29 cellular contexts compared by ENCODE assay signal in genomic region chr10:29920408-29921070, GRCh38.
DNase-seq lines count a peak whose midpoint lies in the region; ATAC-seq and TF ChIP-seq lines count a peak whose summit lies in the region.
"Had no signal": no experiment of that assay in that cellular context is flagged by ENCODE, and none has a peak within 500 bp of the region (broad histone marks: within the 10 kb centered on the region; RNA-seq: fewer than 3 reads in every experiment).

No MANE protein-coding gene starts in this region.

- ATAC-seq in DND-41 (ENCODE audit: insufficient read depth, low read depth) (peak; percentile 24; the same call in 1 of the 3 replicates), HG03442 (IDR thresholded peaks at IDR 0.05; ENCODE audit: unreplicated experiment) (no peak)
- ATAC-seq: activated T-cell treated with anti-CD3 and anti-CD28 coated beads, Interleukin-2, amount 50 U/mL, for 72 hours; HCT116; naive thymus-derived CD8-positive, alpha-beta T cell had no signal

- H3K9me3 ChIP-seq in DND-41 (ENCODE audit: insufficient read depth, low read length, severe bottlenecking) (no peaks in the 10 kb centered on the region), ascending aorta (no peaks in the 10 kb centered on the region), testis (no peaks in the 10 kb centered on the region), adrenal gland (replicated peaks in 1 of 3) (no peaks in the 10 kb centered on the region)
- H3K9me3 ChIP-seq: heart left ventricle, suprapubic skin, uterus had no signal

- H4K20me1 ChIP-seq in DND-41 (ENCODE audit: insufficient read depth, low read length) = no peaks in the 10 kb centered on the region

- 53 to 61% methylated on average over 9 of the region's 9 CpGs for WGBS in testis, 2 donors
- 80 to 86% (median 82%) methylated on average over 9 of the region's 9 CpGs for WGBS in adrenal gland, 4 donors

- 0 out of 2 replicates have a peak overlapping the region, but pooled peaks have one; percentile 47 for H2AFZ ChIP-seq in DND-41 (ENCODE audit: low read depth, low read length)

- H3K4me1 ChIP-seq in DND-41 (ENCODE audit: insufficient read depth, low read length) = peaks cover 11% of the 10 kb centered on the region
- H3K4me1 ChIP-seq in ascending aorta = peaks cover 0 to 20% of the 10 kb centered on the region in 2 donors
- H3K4me1 ChIP-seq in testis = peaks cover 18% of the 10 kb centered on the region
- no peaks in the 10 kb centered on the region for H3K4me1 ChIP-seq in adrenal gland (replicated peaks in 1 of 2)
- H3K4me1 ChIP-seq: uterus had no signal

- H3K9ac ChIP-seq in DND-41 (ENCODE audit: low read depth, low read length) = no peak overlapping the region

- H3K4me3 ChIP-seq in DND-41 (ENCODE audit: low read depth in 1 of 2, low read length in 2 of 2) = no peak overlapping the region
- H3K4me3 ChIP-seq in ascending aorta = peak overlapping the region in 1 of 2 donors; percentile 44
- no peak overlapping the region for H3K4me3 ChIP-seq in testis
- H3K4me3 ChIP-seq in adrenal gland = no peak overlapping the region
- H3K4me3 ChIP-seq: heart left ventricle, smooth muscle cell, suprapubic skin, uterus had no signal

- H3K27me3 ChIP-seq in DND-41 (ENCODE audit: insufficient read depth, low read length, poor library complexity) (no peaks in the 10 kb centered on the region), ascending aorta (no peaks in the 10 kb centered on the region), testis (no peaks in the 10 kb centered on the region), adrenal gland (no peaks in the 10 kb centered on the region)
- H3K27me3 ChIP-seq: heart left ventricle, suprapubic skin, uterus had no signal

- no peaks in the 10 kb centered on the region for H3K36me3 Mint-ChIP-seq in mesothelial cell of epicardium
- H3K36me3 Mint-ChIP-seq: naive thymus-derived CD8-positive, alpha-beta T cell had no signal

- no peaks in the 10 kb centered on the region for H3K79me2 ChIP-seq in DND-41 (ENCODE audit: insufficient read depth, low read length)

- no peaks in the 10 kb centered on the region for H3K36me3 ChIP-seq in DND-41 (ENCODE audit: insufficient read depth, low read length)
- H3K36me3 ChIP-seq in ascending aorta = no peaks in the 10 kb centered on the region
- no peaks in the 10 kb centered on the region for H3K36me3 ChIP-seq in testis (ENCODE audit: low read depth, missing control alignments)
- no peaks in the 10 kb centered on the region for H3K36me3 ChIP-seq in adrenal gland (replicated peaks in 1 of 2)
- H3K36me3 ChIP-seq: heart left ventricle, suprapubic skin, uterus had no signal

- DNase-seq in DND-41 (no peak), ascending aorta (ENCODE audit: low spot score in 2 of 2) (no peak), mesothelial cell of epicardium (ENCODE audit: low spot score in 2 of 2, unreplicated experiment in 2 of 2) (no peak), testis (no peak), adrenal gland (no peak), OCI-M1 (lab: John Stamatoyannopoulos, UW) (no peak)
- DNase-seq: ACHN; activated CD4-positive, alpha-beta T cell treated with anti-CD3 and anti-CD28 coated beads, Interleukin-2, amount 50 U/mL, for 4 hours; activated T-cell treated with anti-CD3 and anti-CD28 coated beads, Interleukin-2, amount 50 U/mL, for 72 hours; C1 segment of cervical spinal cord; COR-L47; DMS79; endodermal cell; foreskin melanocyte; GF-D8; islet precursor cell; left ventricle myocardium superior; naive thymus-derived CD8-positive, alpha-beta T cell; NCI-H146; stimulated activated naive CD4-positive, alpha-beta T cell treated with Interleukin-2 at 50 U/mL for 16 hours; T-helper 2 cell; uterus had no signal

- intact Hi-C loops in ascending aorta (cut with DNase I) (no loop called here), testis (cut with DNase I; ENCODE audit: low total_unique reads) (no loop called here), adrenal gland (cut with DNase I) (no loop called here)

- peaks cover 36% of the 10 kb centered on the region for H3K4me1 Mint-ChIP-seq in mesothelial cell of epicardium
- H3K4me1 Mint-ChIP-seq: central memory CD8-positive, alpha-beta T cell had no signal

- TF ChIP-seq CTCF in DND-41 (IDR thresholded peaks at IDR 0.05; ENCODE audit: borderline replicate concordance, extremely low read depth, low read length, poor library complexity, severe bottlenecking) (no peak), ascending aorta (IDR thresholded peaks at IDR 0.05) (no peak), mesothelial cell of epicardium (IDR thresholded peaks at IDR 0.05; ENCODE audit: unreplicated experiment) (no peak), testis (IDR thresholded peaks at IDR 0.05) (no peak), adrenal gland (IDR thresholded peaks at IDR 0.05) (no peak)

- peak overlapping the region; percentile 36 for H3K27ac Mint-ChIP-seq in mesothelial cell of epicardium
- H3K27ac Mint-ChIP-seq: activated T-cell treated with anti-CD3 and anti-CD28 coated beads, Interleukin-2, amount 50 U/mL, for 72 hours; dendritic cell treated with granulocyte-macrophage colony-stimulating factor and Interleukin-4, amounts not matched to agents 40 ng/mL and 50 ng/mL, for 4 days; endodermal cell; naive thymus-derived CD8-positive, alpha-beta T cell had no signal

- TF ChIP-seq POLR2A in testis (IDR thresholded peaks at IDR 0.05) = no peak
- no peak for TF ChIP-seq POLR2A in adrenal gland (IDR thresholded peaks at IDR 0.05)

- H3K27ac ChIP-seq in DND-41 (ENCODE audit: low read length) = no peak overlapping the region
- peak overlapping the region; percentile 42 to 60 for H3K27ac ChIP-seq in ascending aorta
- peak overlapping the region; percentile 44 to 55 for H3K27ac ChIP-seq in testis
- H3K27ac ChIP-seq in adrenal gland = no peak overlapping the region
- H3K27ac ChIP-seq: heart left ventricle, suprapubic skin, uterus had no signal

- no peak overlapping the region for H3K4me3 Mint-ChIP-seq in mesothelial cell of epicardium
- H3K4me3 Mint-ChIP-seq: activated T-cell treated with anti-CD3 and anti-CD28 coated beads, Interleukin-2, amount 50 U/mL, for 72 hours; central memory CD8-positive, alpha-beta T cell; dendritic cell treated with granulocyte-macrophage colony-stimulating factor and Interleukin-4, amounts not matched to agents 40 ng/mL and 50 ng/mL, for 4 days; endodermal cell; naive thymus-derived CD8-positive, alpha-beta T cell had no signal

- no peak overlapping the region for H3K4me2 ChIP-seq in DND-41 (ENCODE audit: insufficient read depth, low read length)
- H3K4me2 ChIP-seq: smooth muscle cell had no signal

- H3K27me3 Mint-ChIP-seq in mesothelial cell of epicardium (ENCODE audit: low read depth) = no peaks in the 10 kb centered on the region

- no peaks in the 10 kb centered on the region for H3K9me3 Mint-ChIP-seq in mesothelial cell of epicardium
- H3K9me3 Mint-ChIP-seq: activated T-cell treated with anti-CD3 and anti-CD28 coated beads, Interleukin-2, amount 50 U/mL, for 72 hours; central memory CD8-positive, alpha-beta T cell; endodermal cell had no signal

Comparison
In these comparisons a context has a peak if more than half of its experiments do, and no peak if none do; other contexts are left out.
1. H3K27ac ChIP-seq: peak in ascending aorta (2 of 2) and testis (2 of 2); none in DND-41 (single experiment) and adrenal gland (0 of 5).